ENCODE assay signal across 8 cellular contexts in the genomic region with DNA sequence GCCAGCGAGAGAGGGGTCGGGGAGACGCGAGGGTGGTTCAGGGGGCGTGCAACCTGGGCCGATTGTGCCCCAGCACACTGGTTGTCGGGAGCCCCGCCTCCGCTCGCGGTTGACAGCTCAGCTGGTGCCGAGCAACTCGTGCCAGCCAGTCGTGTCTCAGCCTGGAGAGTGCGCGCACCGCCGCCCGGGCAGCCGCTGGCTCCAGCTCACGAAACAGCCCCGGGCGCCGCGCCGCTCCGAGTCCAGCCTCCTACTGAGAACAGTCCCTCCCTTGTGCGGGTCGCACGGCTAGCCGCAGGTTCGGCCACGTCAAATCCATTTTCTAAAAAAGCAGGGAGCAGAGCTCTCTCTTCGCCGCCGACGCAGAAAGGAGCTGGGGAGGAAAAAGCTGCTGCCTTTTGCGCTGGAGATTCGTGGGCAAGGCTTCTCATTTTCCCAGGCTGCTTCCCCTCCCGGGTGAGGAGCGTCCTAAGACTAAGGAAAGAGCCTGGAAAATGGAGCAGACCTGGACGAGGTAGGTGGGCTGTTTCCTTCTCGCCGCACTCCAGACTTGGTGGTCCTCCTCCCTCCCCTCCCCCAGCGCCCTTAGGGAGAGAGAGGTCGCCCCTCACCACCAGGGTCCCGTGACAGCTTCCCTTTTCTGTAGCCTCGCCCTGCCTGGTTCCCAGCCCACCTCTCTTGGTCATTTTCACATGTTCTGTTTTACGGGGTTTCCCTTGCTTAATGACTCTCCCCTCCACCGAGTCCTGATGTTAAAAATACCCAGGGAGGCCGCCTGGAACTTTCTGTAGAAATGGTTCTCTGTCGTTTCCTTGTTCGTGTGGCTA. TPM values are rescaled to one million over a fixed set of nuclear protein-coding genes. Genes with fewer than 3 reads are reported as not detected.
DNase-seq lines count a peak whose midpoint lies in the region; ATAC-seq and TF ChIP-seq lines count a peak whose summit lies in the region.
"Not testable (repeated sequence)": the region's sequence is repeated elsewhere in the genome, so short reads cannot be mapped to it uniquely, and the experiment has no call there.

No MANE protein-coding gene starts in this region.

- H3K9me3 Mint-ChIP-seq in activated naive CD4-positive, alpha-beta T cell treated with anti-CD3 and anti-CD28 coated beads, Interleukin-2, amount 50 U/mL, for 72 hours, result not testable (repeated sequence)

- H3K27ac ChIP-seq in RWPE2 (ENCODE audit: poor library complexity, severe bottlenecking); hepatocyte; upper lobe of left lung: not testable (repeated sequence)

- not testable (repeated sequence) for H3K36me3 ChIP-seq in RWPE2 (ENCODE audit: low read depth); hepatocyte (replicated peaks; ENCODE audit: insufficient read depth, low read depth); upper lobe of left lung

- not testable (repeated sequence) for TF ChIP-seq POLR2A in upper lobe of left lung (IDR thresholded peaks at IDR 0.05)

- H2AFZ ChIP-seq in hepatocyte, result not testable (repeated sequence)

- not testable (repeated sequence) for H3K27ac Mint-ChIP-seq in activated naive CD4-positive, alpha-beta T cell treated with anti-CD3 and anti-CD28 coated beads, Interleukin-2, amount 50 U/mL, for 72 hours

- not testable (repeated sequence) for H3K79me2 ChIP-seq in hepatocyte

- DNase-seq in RWPE2 (ENCODE audit: low spot score); activated naive CD4-positive, alpha-beta T cell treated with anti-CD3 and anti-CD28 coated beads, Interleukin-2, amount 50 U/mL, for 72 hours (ENCODE audit: low spot score in 2 of 2); hepatocyte (ENCODE audit: low spot score); omental fat pad (ENCODE audit: low spot score); upper lobe of left lung: not testable (repeated sequence)

- H3K4me1 ChIP-seq in RWPE2 (ENCODE audit: insufficient read depth, poor library complexity, severe bottlenecking); hepatocyte (ENCODE audit: insufficient read depth); upper lobe of left lung: not testable (repeated sequence)

- WGBS in hepatocyte (ENCODE audit: low lambda C conversion rate, missing lambda C conversion rate), result no CpG with 5 or more reads among the region's 53 CpGs
- no CpG with 5 or more reads among the region's 53 CpGs for WGBS in upper lobe of left lung, 2 donors

- H3K36me3 Mint-ChIP-seq in activated naive CD4-positive, alpha-beta T cell treated with anti-CD3 and anti-CD28 coated beads, Interleukin-2, amount 50 U/mL, for 72 hours, result not testable (repeated sequence)

- H3K9me2 ChIP-seq in hepatocyte (replicated peaks; ENCODE audit: insufficient read depth), result not testable (repeated sequence)

- TF ChIP-seq EP300 in upper lobe of left lung (IDR thresholded peaks at IDR 0.05), result not testable (repeated sequence)

- not testable (repeated sequence) for H4K20me1 ChIP-seq in hepatocyte (ENCODE audit: insufficient read depth, poor library complexity, severe bottlenecking)

- H3K27me3 ChIP-seq in RWPE2 (ENCODE audit: insufficient read depth, poor library complexity, severe bottlenecking); hepatocyte; upper lobe of left lung: not testable (repeated sequence)

- H3K4me2 ChIP-seq in hepatocyte, result peak overlapping the region; percentile 66

- not testable (repeated sequence) for H3K9me3 ChIP-seq in RWPE2 (ENCODE audit: severe bottlenecking); hepatocyte (ENCODE audit: low read depth); upper lobe of left lung

- ATAC-seq in GM18520 (IDR thresholded peaks at IDR 0.05; ENCODE audit: unreplicated experiment) (peak; percentile 63), HG02610 (IDR thresholded peaks at IDR 0.05; ENCODE audit: unreplicated experiment) (peak; percentile 72), RWPE2 (ENCODE audit: low read depth) (peak; percentile 94), esophagus mucosa (peak; percentile 95), omental fat pad (ENCODE audit: low FRiP score) (peak; percentile 99), upper lobe of left lung (ENCODE audit: low FRiP score in 2 of 2) (peak; percentile 96 to 98)
- ATAC-seq in activated naive CD4-positive, alpha-beta T cell treated with anti-CD3 and anti-CD28 coated beads, Interleukin-2, amount 50 U/mL, for 72 hours, result peak; percentile 94 to 95

- not testable (repeated sequence) for H3K4me3 ChIP-seq in RWPE2 (ENCODE audit: severe bottlenecking); hepatocyte
- peak overlapping the region in 2 of 4 donors; percentile 29 to 42 for H3K4me3 ChIP-seq in upper lobe of left lung

- not testable (repeated sequence) for TF ChIP-seq CTCF in RWPE2 (IDR thresholded peaks at IDR 0.05; ENCODE audit: poor library complexity, severe bottlenecking); hepatocyte (IDR thresholded peaks at IDR 0.05; ENCODE audit: poor library complexity); omental fat pad (IDR thresholded peaks at IDR 0.05); upper lobe of left lung (IDR thresholded peaks at IDR 0.05)

RNA-seq across cellular contexts. Expression of a gene that starts 56.7 kb away (rescaled TPM):
- 10 to 100 TPM; 21.2 to 31.1 TPM for total RNA-seq in activated naive CD4-positive, alpha-beta T cell treated with anti-CD3 and anti-CD28 coated beads, Interleukin-2, amount 50 U/mL, for 72 hours
- 8.9 TPM for total RNA-seq in esophagus mucosa
- 49.5 and 52.9 TPM in 2 replicates for total RNA-seq in hepatocyte
- polyA plus RNA-seq in hepatocyte, result 28.8 and 37.6 TPM in 2 replicates
- total RNA-seq in omental fat pad, result 10 to 100 TPM; 29.8 to 37.7 (median 32.6) TPM
- 10 to 100 TPM; 12.3 to 41.0 (median 24.9) TPM for total RNA-seq in upper lobe of left lung
